Comparison of ENCODE assay signal across 8 cellular contexts in the genomic region with DNA sequence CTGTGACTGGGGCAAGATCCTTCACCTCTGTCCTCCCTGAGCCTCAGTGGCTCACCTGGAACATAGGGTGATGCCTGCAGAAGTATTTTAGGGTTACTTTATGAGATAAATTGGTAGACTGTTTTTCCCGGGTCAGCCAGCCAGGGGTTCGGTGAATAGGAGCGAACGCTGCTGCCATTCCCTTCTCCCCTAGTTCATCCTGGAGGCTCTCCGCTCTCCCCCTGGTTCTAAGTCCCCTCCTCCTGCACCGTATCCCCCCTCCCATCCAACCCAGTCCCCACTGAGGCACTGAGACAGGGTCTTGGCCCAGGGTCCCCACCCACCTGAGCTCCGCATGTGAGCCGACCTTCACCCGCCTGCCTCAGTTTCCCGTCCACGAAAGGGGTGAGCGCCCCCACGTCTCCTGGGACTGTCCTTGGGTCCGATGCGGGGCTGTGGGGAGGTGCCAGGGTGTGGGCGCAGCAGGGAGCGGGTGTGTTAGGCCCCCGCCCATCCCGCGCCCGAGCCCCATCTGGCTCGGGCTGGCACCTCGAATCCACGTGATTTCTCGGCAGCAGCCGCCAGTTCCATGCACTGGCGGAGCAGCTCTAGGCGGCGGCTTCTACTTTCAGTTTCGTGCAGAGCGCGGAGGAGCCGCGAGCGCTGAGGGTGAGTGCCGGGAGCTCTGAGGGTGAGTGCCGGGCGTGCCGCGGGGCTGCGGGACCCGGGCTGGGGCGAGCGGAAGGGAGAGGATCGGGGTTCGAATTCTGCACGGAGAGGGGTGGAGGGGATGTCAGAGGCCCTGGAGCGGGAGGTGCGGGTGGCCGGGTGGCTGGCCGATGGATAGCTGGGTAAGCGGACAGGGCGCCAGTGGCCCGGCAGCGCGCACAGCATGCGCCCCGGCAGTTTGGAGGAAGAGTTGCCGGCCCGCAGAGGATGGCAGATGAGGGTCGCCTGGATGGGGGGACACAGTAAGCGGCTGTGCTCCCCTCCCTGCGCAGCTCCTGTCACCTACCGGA. TPM values are rescaled to one million over a fixed set of nuclear protein-coding genes. Genes with fewer than 3 reads are reported as not detected.
DNase-seq lines count a peak whose midpoint lies in the region; ATAC-seq and TF ChIP-seq lines count a peak whose summit lies in the region.

Gene NLRC5, plus strand, starts transcription at position 610 of the 998 bp plus-strand sequence. CDS start 31,156 bp downstream, outside the sequence.

- H3K4me1 Mint-ChIP-seq in GM23338 = peaks cover 25% of the 10 kb centered on the region
- peaks cover 64% of the 10 kb centered on the region for H3K4me1 Mint-ChIP-seq in activated naive CD8-positive, alpha-beta T cell treated with anti-CD3 and anti-CD28 coated beads for 36 hours

- H3K9ac ChIP-seq in SU-DHL-6 (ENCODE audit: low read length) = peak within 1 kb of the TSS; percentile 45
- no peak within 1 kb of the TSS for H3K9ac ChIP-seq in parathyroid adenoma

- H3K4me1 ChIP-seq in GM23338 (ENCODE audit: insufficient read depth) = peaks cover 10% of the 10 kb centered on the region; the same call in 1 of the 2 replicates
- peaks cover 8% of the 10 kb centered on the region for H3K4me1 ChIP-seq in parathyroid adenoma
- H3K4me1 ChIP-seq in thyroid gland = peaks cover 0 to 27% of the 10 kb centered on the region in 2 donors

- no peaks in the 10 kb centered on the region; the same call in 2 of the 3 replicates for H3K36me3 Mint-ChIP-seq in GM23338 (ENCODE audit: low read depth)
- peaks cover 82% of the 10 kb centered on the region for H3K36me3 Mint-ChIP-seq in activated naive CD8-positive, alpha-beta T cell treated with anti-CD3 and anti-CD28 coated beads for 36 hours

- no peak within 1 kb of the TSS for H3K27ac ChIP-seq in GM23338 (ENCODE audit: low read depth)
- H3K27ac ChIP-seq in SU-DHL-6 (ENCODE audit: low read depth, low read length) = no peak within 1 kb of the TSS
- H3K27ac ChIP-seq in parathyroid adenoma = peak within 1 kb of the TSS; percentile 70
- peak within 1 kb of the TSS; percentile 69 to 82 (median 73) for H3K27ac ChIP-seq in thyroid gland

- H4K20me1 ChIP-seq in GM23338 (replicated peaks; ENCODE audit: insufficient read depth) (no peaks in the 10 kb centered on the region), SU-DHL-6 (ENCODE audit: low read depth, low read length) (no peaks in the 10 kb centered on the region)

- H3K9me2 ChIP-seq in GM23338 (ENCODE audit: insufficient read depth) = no peaks in the 10 kb centered on the region
- no peaks in the 10 kb centered on the region for H3K9me2 ChIP-seq in SU-DHL-6 (replicated peaks; ENCODE audit: insufficient read depth, low read length)

- H3F3A ChIP-seq in GM23338 (replicated peaks; ENCODE audit: low read depth) (no peaks in the 10 kb centered on the region), SU-DHL-6 (ENCODE audit: insufficient read depth) (no peaks in the 10 kb centered on the region)

- H3K4me2 ChIP-seq in GM23338 (peak within 1 kb of the TSS; percentile 91), SU-DHL-6 (ENCODE audit: low read depth, low read length, poor library complexity, severe bottlenecking) (peak within 1 kb of the TSS; percentile 62), parathyroid adenoma (ENCODE audit: low read length) (peak within 1 kb of the TSS; percentile 95)

- TF ChIP-seq CTCF in GM23338 (conservative IDR thresholded peaks at IDR 0.05; ENCODE audit: low read depth in 2 of 2) (no peak), SU-DHL-6 (IDR thresholded peaks at IDR 0.05; ENCODE audit: insufficient read depth, low read length, poor library complexity, severe bottlenecking) (no peak), parathyroid adenoma (IDR thresholded peaks at IDR 0.05) (no peak), thyroid gland (IDR thresholded peaks at IDR 0.05) (no peak)

- peak within 1 kb of the TSS; percentile 83 for H3K4me3 Mint-ChIP-seq in GM23338
- peak within 1 kb of the TSS; percentile 99 for H3K4me3 Mint-ChIP-seq in activated naive CD8-positive, alpha-beta T cell treated with anti-CD3 and anti-CD28 coated beads for 36 hours

- intact Hi-C loops in Right ventricle myocardium inferior (cut with DNase I) = no loop called here
- intact Hi-C loops in thyroid gland (cut with DNase I) = no loop called here

- H3K36me3 ChIP-seq in GM23338 (ENCODE audit: insufficient read depth) (no peaks in the 10 kb centered on the region), SU-DHL-6 (ENCODE audit: low read length) (no peaks in the 10 kb centered on the region), parathyroid adenoma (ENCODE audit: control insufficient read depth, insufficient read depth, low read length) (no peaks in the 10 kb centered on the region), thyroid gland (no peaks in the 10 kb centered on the region)

- H3K79me2 ChIP-seq in GM23338 (replicated peaks; ENCODE audit: insufficient read depth) (no peaks in the 10 kb centered on the region), SU-DHL-6 (ENCODE audit: insufficient read depth, low read length) (no peaks in the 10 kb centered on the region), parathyroid adenoma (no peaks in the 10 kb centered on the region)

- DNase-seq in ELR (ENCODE audit: low read depth) = peak; percentile 91
- DNase-seq in GM23338 (ENCODE audit: low spot score) = peak; percentile 84
- DNase-seq in LoVo (ENCODE audit: low spot score) = peak; percentile 82
- DNase-seq in activated naive CD8-positive, alpha-beta T cell treated with anti-CD3 and anti-CD28 coated beads for 36 hours = peak; percentile 95
- peak; percentile 95 for DNase-seq in Right ventricle myocardium inferior (ENCODE audit: missing footprints)
- peak; percentile 82 to 88 for DNase-seq in thyroid gland

- 7 to 9% methylated on average over 39 of the region's 64 CpGs for WGBS in thyroid gland, 2 donors

- peaks cover 40% of the 10 kb centered on the region for H3K27me3 ChIP-seq in GM23338 (ENCODE audit: insufficient read depth)
- no peaks in the 10 kb centered on the region for H3K27me3 ChIP-seq in SU-DHL-6 (ENCODE audit: low read length)
- H3K27me3 ChIP-seq in parathyroid adenoma (ENCODE audit: control insufficient read depth, insufficient read depth, low read length) = no peaks in the 10 kb centered on the region
- H3K27me3 ChIP-seq in thyroid gland = no peaks in the 10 kb centered on the region

- TF ChIP-seq POLR2A in thyroid gland (IDR thresholded peaks at IDR 0.05) = peak; percentile 37 to 69

- no peak within 1 kb of the TSS for H3K27ac Mint-ChIP-seq in GM23338
- H3K27ac Mint-ChIP-seq in activated naive CD8-positive, alpha-beta T cell treated with anti-CD3 and anti-CD28 coated beads for 36 hours = peak within 1 kb of the TSS; percentile 99

- peak within 1 kb of the TSS; percentile 100 for H2AFZ ChIP-seq in GM23338
- peak within 1 kb of the TSS; percentile 76 for H2AFZ ChIP-seq in SU-DHL-6 (ENCODE audit: low read depth, low read length, severe bottlenecking)
- H2AFZ ChIP-seq in parathyroid adenoma = peak within 1 kb of the TSS; percentile 90

- peaks cover 31% of the 10 kb centered on the region for H3K27me3 Mint-ChIP-seq in GM23338 (ENCODE audit: insufficient read depth, low read depth, poor library complexity)
- no peaks in the 10 kb centered on the region for H3K27me3 Mint-ChIP-seq in activated naive CD8-positive, alpha-beta T cell treated with anti-CD3 and anti-CD28 coated beads for 36 hours

- H3K9me3 ChIP-seq in SU-DHL-6 (ENCODE audit: insufficient read depth, low read length) = no peaks in the 10 kb centered on the region
- H3K9me3 ChIP-seq in parathyroid adenoma (ENCODE audit: control insufficient read depth, low read length) = no peaks in the 10 kb centered on the region
- H3K9me3 ChIP-seq in thyroid gland = no peaks in the 10 kb centered on the region

- H3K9me3 Mint-ChIP-seq in GM23338 = no peaks in the 10 kb centered on the region
- H3K9me3 Mint-ChIP-seq in activated naive CD8-positive, alpha-beta T cell treated with anti-CD3 and anti-CD28 coated beads for 36 hours = no peaks in the 10 kb centered on the region

- ATAC-seq in GM23338 (peak; percentile 88), Right ventricle myocardium inferior (peak; percentile 93)

- H3K4me3 ChIP-seq in GM23338 (peak within 1 kb of the TSS; percentile 78), SU-DHL-6 (ENCODE audit: insufficient read depth, low read length, poor library complexity, severe bottlenecking) (peak within 1 kb of the TSS; percentile 50), parathyroid adenoma (ENCODE audit: low read depth, low read length) (peak within 1 kb of the TSS; percentile 84), thyroid gland (replicated peaks in 1 of 3) (peak within 1 kb of the TSS; percentile 82 to 96 (median 86))

TF ChIP-seq in GM23338, 12 proteins besides CTCF, POLR2A, EP300 and RAD21 (continues in another document):
- no peak for TF ChIP-seq JUNB (IDR thresholded peaks at IDR 0.05; ENCODE audit: unreplicated experiment)
- TF ChIP-seq, protein P1, sequence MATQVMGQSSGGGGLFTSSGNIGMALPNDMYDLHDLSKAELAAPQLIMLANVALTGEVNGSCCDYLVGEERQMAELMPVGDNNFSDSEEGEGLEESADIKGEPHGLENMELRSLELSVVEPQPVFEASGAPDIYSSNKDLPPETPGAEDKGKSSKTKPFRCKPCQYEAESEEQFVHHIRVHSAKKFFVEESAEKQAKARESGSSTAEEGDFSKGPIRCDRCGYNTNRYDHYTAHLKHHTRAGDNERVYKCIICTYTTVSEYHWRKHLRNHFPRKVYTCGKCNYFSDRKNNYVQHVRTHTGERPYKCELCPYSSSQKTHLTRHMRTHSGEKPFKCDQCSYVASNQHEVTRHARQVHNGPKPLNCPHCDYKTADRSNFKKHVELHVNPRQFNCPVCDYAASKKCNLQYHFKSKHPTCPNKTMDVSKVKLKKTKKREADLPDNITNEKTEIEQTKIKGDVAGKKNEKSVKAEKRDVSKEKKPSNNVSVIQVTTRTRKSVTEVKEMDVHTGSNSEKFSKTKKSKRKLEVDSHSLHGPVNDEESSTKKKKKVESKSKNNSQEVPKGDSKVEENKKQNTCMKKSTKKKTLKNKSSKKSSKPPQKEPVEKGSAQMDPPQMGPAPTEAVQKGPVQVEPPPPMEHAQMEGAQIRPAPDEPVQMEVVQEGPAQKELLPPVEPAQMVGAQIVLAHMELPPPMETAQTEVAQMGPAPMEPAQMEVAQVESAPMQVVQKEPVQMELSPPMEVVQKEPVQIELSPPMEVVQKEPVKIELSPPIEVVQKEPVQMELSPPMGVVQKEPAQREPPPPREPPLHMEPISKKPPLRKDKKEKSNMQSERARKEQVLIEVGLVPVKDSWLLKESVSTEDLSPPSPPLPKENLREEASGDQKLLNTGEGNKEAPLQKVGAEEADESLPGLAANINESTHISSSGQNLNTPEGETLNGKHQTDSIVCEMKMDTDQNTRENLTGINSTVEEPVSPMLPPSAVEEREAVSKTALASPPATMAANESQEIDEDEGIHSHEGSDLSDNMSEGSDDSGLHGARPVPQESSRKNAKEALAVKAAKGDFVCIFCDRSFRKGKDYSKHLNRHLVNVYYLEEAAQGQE (IDR thresholded peaks at IDR 0.05; ENCODE audit: unreplicated experiment) = no peak
- no peak for TF ChIP-seq EZH2phosphoT487 (IDR thresholded peaks at IDR 0.05; ENCODE audit: unreplicated experiment)
- TF ChIP-seq POLR2AphosphoS5 (IDR thresholded peaks at IDR 0.05; ENCODE audit: low read depth) = peak; percentile 36; the same call in 1 of the 2 replicates

RNA-seq across cellular contexts. Expression of gene NLRC5, which starts in this region (rescaled TPM):
- 3.9 and 8.1 TPM in 2 replicates for total RNA-seq in GM23338 (2014; rRNA removed; shearing (Covaris generic))
- polyA plus RNA-seq in GM23338 (2016; fragmentation: Nextera tagmentation; extraction: Ambion mirVana) = 1.4 and 2.3 TPM in 2 replicates
- total RNA-seq in activated naive CD8-positive, alpha-beta T cell treated with anti-CD3 and anti-CD28 coated beads for 36 hours = 100 to 1,000 TPM; 142 to 151 TPM
- total RNA-seq in Right ventricle myocardium inferior = 8.6 TPM
- 10 to 100 TPM; 14.1 to 33.5 (median 20.5) TPM for total RNA-seq in thyroid gland

Comparison
In these comparisons a context has a peak if more than half of its experiments do, and no peak if none do; other contexts are left out.
1. RNA of gene NLRC5 (total RNA-seq): 142 to 151 TPM in activated naive CD8-positive, alpha-beta T cell treated with anti-CD3 and anti-CD28 coated beads for 36 hours; 14.1 to 33.5 TPM in thyroid gland, 8.6 TPM in Right ventricle myocardium inferior (single experiment) and 3.9 to 8.1 TPM in GM23338; every median in the first group is over 4 times any median in the second.
2. H3K27ac ChIP-seq: peak in parathyroid adenoma (single experiment) and thyroid gland (3 of 3); none in GM23338 (single experiment) and SU-DHL-6 (single experiment).
3. Peak in every context shown above with its lines, with median percentiles within 50 percentile points of each other: DNase-seq, H2AFZ ChIP-seq, H3K4me2 ChIP-seq and H3K4me3 ChIP-seq.